19 cellular contexts compared by ENCODE assay signal in genomic region chr16:11029948-11030347, GRCh38.
"Had no signal": no experiment of that assay in that cellular context is flagged by ENCODE, and none has a peak within 500 bp of the region (broad histone marks: within the 10 kb centered on the region; RNA-seq: fewer than 3 reads in every experiment).

No MANE protein-coding gene starts in this region.

- H3K27me3 ChIP-seq: adrenal gland, body of pancreas, hepatocyte, tibial nerve, vagina had no signal

- H3K27ac Mint-ChIP-seq: activated CD4-positive, alpha-beta T cell treated with anti-CD3 and anti-CD28 coated beads, Interleukin-2, amount 10 ng/mL, durations not matched to agents 7 days and 5 days; activated naive CD4-positive, alpha-beta T cell treated with anti-CD3 and anti-CD28 coated beads for 36 hours; memory B cell; nephron had no signal

- ATAC-seq: body of pancreas, left ventricle myocardium superior had no signal

- H3K36me3 ChIP-seq: adrenal gland had no signal

- H3K9me3 ChIP-seq: vagina had no signal

- H3K4me3 ChIP-seq: adrenal gland, body of pancreas, hepatocyte, tibial nerve, vagina had no signal

- DNase-seq: activated CD4-positive, alpha-beta T cell treated with anti-CD3 and anti-CD28 coated beads, Interleukin-2, amount 10 ng/mL, durations not matched to agents 7 days and 5 days; activated CD4-positive, CD25-positive, alpha-beta regulatory T cell; activated CD8-positive, alpha-beta memory T cell treated with anti-CD3 and anti-CD28 coated beads for 24 hours; activated naive CD4-positive, alpha-beta T cell treated with anti-CD3 and anti-CD28 coated beads for 36 hours; adrenal gland; body of pancreas; central memory CD4-positive, alpha-beta T cell; cortex of kidney; effector CD4-positive, alpha-beta T cell; left ventricle myocardium superior; nucleus accumbens; stimulated activated CD4-positive, alpha-beta T cell treated with anti-CD3 and anti-CD28 coated beads, Interleukin-2, amount 100 ng/mL, for 48 hours; stimulated activated naive CD4-positive, alpha-beta T cell; substantia nigra had no signal

- H3K27me3 Mint-ChIP-seq: activated CD4-positive, alpha-beta T cell treated with anti-CD3 and anti-CD28 coated beads, Interleukin-2, amount 10 ng/mL, durations not matched to agents 7 days and 5 days; memory B cell had no signal

- H3K4me3 Mint-ChIP-seq: activated CD4-positive, alpha-beta T cell treated with anti-CD3 and anti-CD28 coated beads, Interleukin-2, amount 10 ng/mL, durations not matched to agents 7 days and 5 days; activated naive CD4-positive, alpha-beta T cell treated with anti-CD3 and anti-CD28 coated beads for 36 hours; memory B cell; nephron had no signal

- H3K4me1 ChIP-seq: body of pancreas had no signal
